ENCODE assay signal across 24 cellular contexts in the genomic region with DNA sequence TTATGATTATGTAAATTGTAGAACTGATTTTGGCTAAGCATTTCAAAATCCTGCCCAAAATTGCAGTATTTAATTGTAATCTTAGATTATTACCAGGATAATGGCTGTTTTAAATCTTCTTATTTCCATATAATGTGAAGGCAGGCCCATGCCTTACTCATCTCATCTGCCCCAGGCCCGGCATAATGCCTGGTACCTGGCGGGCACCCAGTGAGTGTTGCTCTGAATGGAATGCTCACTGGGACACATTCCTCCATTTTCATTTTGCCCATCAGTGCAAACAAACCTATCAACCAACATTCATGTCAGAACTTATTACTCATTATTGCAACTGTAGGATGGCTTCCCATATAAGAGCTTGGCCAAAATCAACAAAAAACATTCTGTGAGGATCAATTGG. TPM values are rescaled to one million over a fixed set of nuclear protein-coding genes. Genes with fewer than 3 reads are reported as not detected.
"Had no signal": no experiment of that assay in that cellular context is flagged by ENCODE, and none has a peak within 500 bp of the region (broad histone marks: within the 10 kb centered on the region; RNA-seq: fewer than 3 reads in every experiment).

No MANE protein-coding gene starts in this region.

- H3K27ac ChIP-seq: SJSA1 had no signal

- H3K4me3 ChIP-seq: SJSA1 had no signal

- H3K9me3 ChIP-seq: SJSA1, SK-N-SH had no signal

- FAIRE-seq: RCC 7860 had no signal

- DNase-seq: IMR-90, Kasumi-1, KG1, NCI-H1092, NCI-H1105 treated with DMSO at 0.1 percent for 48 hours, NCI-H1417 treated with DMSO at 0.1 percent for 48 hours, NCI-H146, NCI-H1694 treated with DMSO at 0.1 percent for 48 hours, NCI-H1930, NCI-H2081, NCI-H2107, NCI-H2171, NCI-H226, NCI-H510A, NCI-H524 treated with DMSO at 0.1 percent for 48 hours, NCI-H69, NCI-H774, Right ventricle myocardium superior, RPMI8226, SIG-M5, SK-N-SH, SW 1271 had no signal

- H3K9ac ChIP-seq: SK-N-SH had no signal

- H3K4me2 ChIP-seq: SK-N-SH had no signal

- H3K27me3 ChIP-seq: SJSA1 had no signal

RNA-seq across cellular contexts. Expression of gene SAMD5, which starts 22.8 kb away (rescaled TPM):
- polyA plus RNA-seq: SK-N-SH had no signal
